ENCODE assay signal across 1 cellular context in genomic region chr3:31247850-31248618, GRCh38.
TF ChIP-seq lines count a peak whose summit lies in the region.

No MANE protein-coding gene starts in this region.

TF ChIP-seq in GM12878, 131 proteins besides CTCF, POLR2A, EP300 and RAD21 (continued from another document and continues in another):
- peak; percentile 94 for TF ChIP-seq CUX1 (IDR thresholded peaks at IDR 0.05; ENCODE audit: insufficient replicate concordance, low read depth, low read length)
- no peak for TF ChIP-seq KDM1A (IDR thresholded peaks at IDR 0.05; ENCODE audit: borderline replicate concordance)
- peak; percentile 82 for TF ChIP-seq RUNX3 (IDR thresholded peaks at IDR 0.05; ENCODE audit: low read length)
- no peak for TF ChIP-seq KLF5 (IDR thresholded peaks at IDR 0.05; ENCODE audit: partially characterized antibody)
- TF ChIP-seq CREM (IDR thresholded peaks at IDR 0.05; ENCODE audit: low read depth) = peak; percentile 64; the same call in 1 of the 2 replicates
- TF ChIP-seq RFX5 (IDR thresholded peaks at IDR 0.05; ENCODE audit: low read depth, low read length) = no peak
- peak; percentile 84 for TF ChIP-seq JUNB (IDR thresholded peaks at IDR 0.05)
- TF ChIP-seq POLR2AphosphoS2 (IDR thresholded peaks at IDR 0.05; ENCODE audit: low read depth, low read length) = no peak
- TF ChIP-seq BACH1 (IDR thresholded peaks at IDR 0.05; ENCODE audit: borderline replicate concordance) = no peak
- TF ChIP-seq TCF7 (IDR thresholded peaks at IDR 0.05; ENCODE audit: borderline replicate concordance) = no peak; the same call in 1 of the 2 replicates
- TF ChIP-seq MYB (IDR thresholded peaks at IDR 0.05; ENCODE audit: borderline replicate concordance, low read depth, low read length) = no peak
- TF ChIP-seq SPI1 (IDR thresholded peaks at IDR 0.05; ENCODE audit: borderline replicate concordance, insufficient read depth, low read depth, low read length) = peak; percentile 71
- peak; percentile 95 for TF ChIP-seq EED (IDR thresholded peaks at IDR 0.05; ENCODE audit: low read depth)
- no peak for TF ChIP-seq HSF1 (IDR thresholded peaks at IDR 0.05; ENCODE audit: low read depth, low read length)
- no peak for TF ChIP-seq TBL1XR1 (IDR thresholded peaks at IDR 0.05; ENCODE audit: low read depth, low read length)
- no peak for TF ChIP-seq ATF3 (IDR thresholded peaks at IDR 0.05; ENCODE audit: borderline replicate concordance, extremely low read depth, low read depth, low read length)
- TF ChIP-seq POLR2AphosphoS5 (IDR thresholded peaks at IDR 0.05; ENCODE audit: low read length) = no peak; the same call in 1 of the 2 replicates
- no peak for TF ChIP-seq YBX1 (IDR thresholded peaks at IDR 0.05)
- no peak for TF ChIP-seq ZBTB4 (CRISPR knock-in tag; IDR thresholded peaks at IDR 0.05)
- TF ChIP-seq HDGF (IDR thresholded peaks at IDR 0.05) = no peak
- no peak for TF ChIP-seq USF1 (IDR thresholded peaks at IDR 0.05; ENCODE audit: borderline replicate concordance, extremely low read length, insufficient read depth, low read depth, low read length)
- TF ChIP-seq FOS (IDR thresholded peaks at IDR 0.05; ENCODE audit: borderline replicate concordance, extremely low read depth, insufficient read length) = no peak
- peak; percentile 61 for TF ChIP-seq RELA (IDR thresholded peaks at IDR 0.05; ENCODE audit: borderline replicate concordance, partially characterized antibody)
- TF ChIP-seq JUND (IDR thresholded peaks at IDR 0.05; ENCODE audit: low read depth, low read length) = peak; percentile 79; the same call in 1 of the 2 replicates
- TF ChIP-seq MYC (IDR thresholded peaks at IDR 0.05; ENCODE audit: insufficient read depth, insufficient read length, insufficient replicate concordance, low read length, severe bottlenecking) = no peak
- no peak for TF ChIP-seq ASH2L (IDR thresholded peaks at IDR 0.05; ENCODE audit: borderline replicate concordance, low read depth)
- TF ChIP-seq SP1 (IDR thresholded peaks at IDR 0.05; ENCODE audit: low read depth, low read length) = no peak
- peak; percentile 98 for TF ChIP-seq BCL3 (IDR thresholded peaks at IDR 0.05; ENCODE audit: borderline replicate concordance, insufficient read depth, low read depth, low read length, poor library complexity, severe bottlenecking)
- no peak for TF ChIP-seq SIX5 (IDR thresholded peaks at IDR 0.05; ENCODE audit: low read depth, low read length, severe bottlenecking)
- no peak for TF ChIP-seq HDAC2 (IDR thresholded peaks at IDR 0.05)
- TF ChIP-seq ZBTB40 (IDR thresholded peaks at IDR 0.05; ENCODE audit: borderline replicate concordance) = no peak
- TF ChIP-seq BCL11A (IDR thresholded peaks at IDR 0.05; ENCODE audit: low read depth, low read length) = peak; percentile 63; the same call in 1 of the 2 replicates
- no peak for TF ChIP-seq SREBF1 (IDR thresholded peaks at IDR 0.05; ENCODE audit: low read length)
- no peak for TF ChIP-seq ZNF384 (IDR thresholded peaks at IDR 0.05; ENCODE audit: borderline replicate concordance, low read depth, low read length)
- TF ChIP-seq ZNF207 (IDR thresholded peaks at IDR 0.05; ENCODE audit: borderline replicate concordance) = no peak
- TF ChIP-seq ESRRA (IDR thresholded peaks at IDR 0.05; ENCODE audit: low read length) = no peak
- TF ChIP-seq PKNOX1 (IDR thresholded peaks at IDR 0.05) = no peak
- TF ChIP-seq POU2F2 (IDR thresholded peaks at IDR 0.05; ENCODE audit: borderline replicate concordance, low read depth, low read length) = peak; percentile 60; the same call in 2 of the 3 replicates
- no peak for TF ChIP-seq E2F8 (IDR thresholded peaks at IDR 0.05; ENCODE audit: low read depth, partially characterized antibody)
- 0 out of 2 replicates have a peak, but pooled peaks have one; percentile 75 for TF ChIP-seq GATAD2B (conservative IDR thresholded peaks at IDR 0.05; ENCODE audit: low read depth)
- TF ChIP-seq BMI1 (IDR thresholded peaks at IDR 0.05; ENCODE audit: borderline replicate concordance) = 0 out of 2 replicates have a peak, but pooled peaks have one; percentile 14
